ENCODE assay signal across 8 cellular contexts in genomic region chr3:75192065-75192658, GRCh38.
DNase-seq lines count a peak whose midpoint lies in the region; ATAC-seq and TF ChIP-seq lines count a peak whose summit lies in the region.

No MANE protein-coding gene starts in this region.

- H3K4me3 ChIP-seq in GM12875 (ENCODE audit: low read depth, low read length), result no peak overlapping the region

- DNase-seq in AG08396 (ENCODE audit: low spot score) (peak; percentile 41), RPMI8226 (peak; percentile 65), inferior parietal cortex (ENCODE audit: extremely low spot score) (peak; percentile 22)
- DNase-seq in activated naive CD4-positive, alpha-beta T cell treated with anti-CD3 and anti-CD28 coated beads, Interleukin-2, amount 50 U/mL, for 16 hours, result peak; percentile 34
- peak in 2 of 3 experiments; percentile 1 to 9 for DNase-seq in stimulated activated CD4-positive, alpha-beta T cell treated with anti-CD3 and anti-CD28 coated beads, TNF-alpha, amount 100 ng/mL, for 4 hours (ENCODE audit: low read depth in 3 of 3)

- ATAC-seq in HG03175 (IDR thresholded peaks at IDR 0.05; ENCODE audit: unreplicated experiment) (peak; percentile 82), GM18870 (IDR thresholded peaks at IDR 0.05; ENCODE audit: unreplicated experiment) (no peak)

- peak; percentile 81 for TF ChIP-seq CTCF in GM12875 (IDR thresholded peaks at IDR 0.05; ENCODE audit: borderline replicate concordance, insufficient read depth, low read depth, low read length)

Comparison
In these comparisons a context has a peak if more than half of its experiments do, and no peak if none do; other contexts are left out.
1. DNase-seq: peak in every context shown above with its lines; median percentile 65 in RPMI8226; 41 in AG08396; 34 in activated naive CD4-positive, alpha-beta T cell treated with anti-CD3 and anti-CD28 coated beads, Interleukin-2, amount 50 U/mL, for 16 hours; 22 in inferior parietal cortex; 5 in stimulated activated CD4-positive, alpha-beta T cell treated with anti-CD3 and anti-CD28 coated beads, TNF-alpha, amount 100 ng/mL, for 4 hours.